17 cellular contexts compared by ENCODE assay signal in genomic region chr13:63942372-63942771, GRCh38.
DNase-seq lines count a peak whose midpoint lies in the region; TF ChIP-seq lines count a peak whose summit lies in the region.
"Had no signal": no experiment of that assay in that cellular context is flagged by ENCODE, and none has a peak within 500 bp of the region (broad histone marks: within the 10 kb centered on the region; RNA-seq: fewer than 3 reads in every experiment).

No MANE protein-coding gene starts in this region.

- peak overlapping the region; percentile 13; the same call in 1 of the 2 replicates for H3K4me2 ChIP-seq in BLaER1

- DNase-seq in HEK293T (ENCODE audit: extremely low spot score) = no peak
- peak; percentile 71 for DNase-seq in adipocyte (ENCODE audit: low read depth)
- DNase-seq in fibroblast of the aortic adventitia (ENCODE audit: low read depth) = peak; percentile 2
- DNase-seq in NCI-H2029 (lab: John Stamatoyannopoulos, UW) = no peak
- DNase-seq in NCI-H2171 treated with DMSO at 0.1 percent for 48 hours (lab: John Stamatoyannopoulos, UW) = no peak
- no peak for DNase-seq in immature natural killer cell
- no peak for DNase-seq in kidney tubule cell (ENCODE audit: low spot score)
- DNase-seq: CD4-positive, alpha-beta memory T cell; DMS79; H9; KG1; NCI-H1417 treated with DMSO at 0.1 percent for 48 hours; NCI-H187 treated with DMSO at 0.1 percent for 48 hours; NCI-H526; SW 1271 had no signal

- H3K4me3 ChIP-seq in BLaER1 (no peak overlapping the region), adipocyte (ENCODE audit: low read length) (no peak overlapping the region), fibroblast of the aortic adventitia (ENCODE audit: low read depth, low read length) (no peak overlapping the region)
- H3K4me3 ChIP-seq: SJSA1 had no signal

- H3K27me3 ChIP-seq in BLaER1 (no peaks in the 10 kb centered on the region), adipocyte (replicated peaks; ENCODE audit: control insufficient read depth, insufficient read depth, low read length) (no peaks in the 10 kb centered on the region)
- H3K27me3 ChIP-seq: SJSA1 had no signal

- CTCF ChIA-PET in HEK293T (lab: Yijun Ruan, JAX) = no interaction called here

- no peaks in the 10 kb centered on the region for H3K27me3 Mint-ChIP-seq in immature natural killer cell (ENCODE audit: low read depth in 3 of 3)
- H3K27me3 Mint-ChIP-seq: CD4-positive, alpha-beta memory T cell had no signal

- POLR2A ChIA-PET in HEK293T (lab: Yijun Ruan, JAX) = no interaction called here

- H3K36me3 Mint-ChIP-seq in immature natural killer cell = peaks cover 0 to 4% (median 0%) of the 10 kb centered on the region in 3 donors
- H3K36me3 Mint-ChIP-seq: CD4-positive, alpha-beta memory T cell had no signal

- H3K27ac ChIP-seq in BLaER1 = no peak overlapping the region
- H3K27ac ChIP-seq: SJSA1 had no signal

- H3K36me3 ChIP-seq in BLaER1 = no peaks in the 10 kb centered on the region
- H3K36me3 ChIP-seq in adipocyte (ENCODE audit: control insufficient read depth, insufficient read depth, low read length, severe bottlenecking) = no peaks in the 10 kb centered on the region
- H3K36me3 ChIP-seq: SJSA1 had no signal

- H3K4me1 ChIP-seq in BLaER1 = peaks cover 6% of the 10 kb centered on the region; the same call in 1 of the 2 replicates
- peaks cover 6% of the 10 kb centered on the region for H3K4me1 ChIP-seq in adipocyte (ENCODE audit: control insufficient read depth, insufficient read depth, low read length)
- H3K4me1 ChIP-seq: SJSA1 had no signal

- no peak overlapping the region for H3K4me3 Mint-ChIP-seq in immature natural killer cell
- H3K4me3 Mint-ChIP-seq: CD4-positive, alpha-beta memory T cell; H9 had no signal

- H4K20me1 ChIP-seq in BLaER1 = no peaks in the 10 kb centered on the region

- H3K4me1 Mint-ChIP-seq in immature natural killer cell = no peaks in the 10 kb centered on the region
- H3K4me1 Mint-ChIP-seq: CD4-positive, alpha-beta memory T cell; H9 had no signal

- no peak overlapping the region for H3K27ac Mint-ChIP-seq in immature natural killer cell
- H3K27ac Mint-ChIP-seq: CD4-positive, alpha-beta memory T cell; H9 had no signal

- peaks cover 2 to 33% (median 13%) of the 10 kb centered on the region in 6 donors for H3K9me3 Mint-ChIP-seq in immature natural killer cell
- H3K9me3 Mint-ChIP-seq: H9 had no signal

- TF ChIP-seq CTCF in fibroblast of the aortic adventitia (IDR thresholded peaks at IDR 0.05; ENCODE audit: insufficient read depth, low read length) = no peak

- H3K9me3 ChIP-seq in BLaER1 (no peaks in the 10 kb centered on the region), adipocyte (ENCODE audit: control insufficient read depth, low read length) (no peaks in the 10 kb centered on the region)
- H3K9me3 ChIP-seq: SJSA1 had no signal

- H3K9ac ChIP-seq in BLaER1 = no peak overlapping the region
- H3K9ac ChIP-seq in adipocyte (ENCODE audit: low read length) = no peak overlapping the region

TF ChIP-seq in HEK293T, 16 proteins besides CTCF, POLR2A, EP300 and RAD21:
- TF ChIP-seq PKNOX1 (IDR thresholded peaks at IDR 0.05) (peak; percentile 43; the same call in 1 of the 2 replicates), SUZ12 (IDR thresholded peaks at IDR 0.05) (no peak), CTBP1 (IDR thresholded peaks at IDR 0.05; ENCODE audit: borderline replicate concordance) (no peak)
TF ChIP-seq in HEK293T: peak in this region for 1.

Comparison
In these comparisons a context has a peak if more than half of its experiments do, and no peak if none do; other contexts are left out.
1. DNase-seq: peak in adipocyte (single experiment) and fibroblast of the aortic adventitia (single experiment); none in HEK293T (single experiment), NCI-H2029 (single experiment), NCI-H2171 treated with DMSO at 0.1 percent for 48 hours (single experiment), immature natural killer cell (0 of 3) and kidney tubule cell (single experiment).